In the genomic region with DNA sequence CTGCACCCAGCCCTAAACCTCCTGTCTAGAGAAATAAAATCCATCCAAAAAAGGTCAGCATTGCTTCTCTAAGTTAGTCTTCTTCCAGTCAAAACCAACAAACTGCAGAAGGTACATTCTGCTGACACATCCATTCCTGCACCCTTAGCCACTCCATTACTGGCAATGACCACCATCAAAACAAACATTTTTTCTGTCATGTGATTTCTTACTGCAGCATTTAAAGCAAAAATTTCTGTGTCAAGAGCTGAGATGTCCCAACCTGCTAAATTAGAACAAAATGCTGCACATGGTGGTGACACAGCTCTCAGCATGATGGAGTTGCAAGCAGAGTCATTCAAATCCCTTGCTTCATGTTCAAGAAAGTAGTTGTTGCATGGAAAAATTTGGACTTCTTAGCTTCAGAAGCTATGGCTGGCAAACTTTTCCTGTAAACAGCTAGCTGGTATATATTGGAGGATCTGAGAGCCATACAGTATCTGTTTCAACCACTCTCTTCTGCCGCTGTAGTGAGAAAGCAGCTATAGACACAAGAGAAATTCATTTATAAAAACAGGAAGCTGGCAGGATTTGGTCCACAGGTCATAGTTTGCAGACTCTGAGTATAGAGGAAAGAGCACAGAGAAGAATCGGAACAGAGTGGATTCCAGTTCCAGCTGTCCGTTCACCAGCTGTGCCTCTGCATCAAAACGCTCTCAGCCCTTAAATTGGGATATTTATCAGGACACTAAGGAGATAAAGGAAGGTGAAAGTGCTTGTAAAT, we compare ENCODE assay signal across 10 cellular contexts. TPM values are rescaled to one million over a fixed set of nuclear protein-coding genes. Genes with fewer than 3 reads are reported as not detected.
A peak's percentile ranks its signal among the peaks of the same experiment; 100 is the strongest.
DNase-seq lines count a peak whose midpoint lies in the region; ATAC-seq and TF ChIP-seq lines count a peak whose summit lies in the region.
"Had no signal": no experiment of that assay in that cellular context is flagged by ENCODE, and none has a peak within 500 bp of the region (broad histone marks: within the 10 kb centered on the region; RNA-seq: fewer than 3 reads in every experiment).

No MANE protein-coding gene starts in this region.

- TF ChIP-seq CTCF in OCI-LY1 (IDR thresholded peaks at IDR 0.05; ENCODE audit: low read length) (no peak), lower lobe of right lung (IDR thresholded peaks at IDR 0.05) (no peak), prostate gland (IDR thresholded peaks at IDR 0.05) (no peak), nephron progenitor cell (IDR thresholded peaks at IDR 0.05) (no peak)

- H3K9ac ChIP-seq in BLaER1 treated with 17β-estradiol and CSF1 and Interleukin-3, amounts not matched to agents 10 nM and 100 nM, result peak overlapping the region in 1 of 11 experiments; percentile 66; a peak in 4 of 22 replicates
- H3K9ac ChIP-seq in OCI-LY1 (ENCODE audit: low read length), result peak overlapping the region; percentile 49; the same call in 1 of the 2 replicates

- H3K4me3 Mint-ChIP-seq in nephron progenitor cell, result no peak overlapping the region
- H3K4me3 Mint-ChIP-seq: natural killer cell treated with Interleukin-12 subunit alpha and Interleukin-12 subunit beta and Interleukin-15 and Interleukin-18, amount 100 ng/mL, for 72 hours had no signal

- peaks cover 27 to 49% (median 35%) of the 10 kb centered on the region in 10 experiments for H3K4me1 ChIP-seq in BLaER1 treated with 17β-estradiol and CSF1 and Interleukin-3, amounts not matched to agents 10 nM and 100 nM
- H3K4me1 ChIP-seq in OCI-LY1 (ENCODE audit: insufficient read depth, low read length, severe bottlenecking) (peaks cover 56% of the 10 kb centered on the region), lower lobe of right lung (peaks cover 7% of the 10 kb centered on the region), prostate gland (replicated peaks) (no peaks in the 10 kb centered on the region)

- intact Hi-C loops in lower lobe of right lung (cut with DNase I), result no loop called here
- intact Hi-C loops in prostate gland (cut with DNase I), result no loop called here

- WGBS in prostate gland, result 59% methylated on average over 4 of the region's 4 CpGs

- H3K27ac Mint-ChIP-seq in nephron progenitor cell, result no peak overlapping the region

- ATAC-seq in GM21576 (IDR thresholded peaks at IDR 0.05; ENCODE audit: unreplicated experiment) (peak; percentile 69), lower lobe of right lung (peak; percentile 54 to 70)
- ATAC-seq: natural killer cell treated with Interleukin-12 subunit alpha and Interleukin-12 subunit beta and Interleukin-15 and Interleukin-18, amount 100 ng/mL, for 72 hours had no signal

- no peak for TF ChIP-seq POLR2A in prostate gland (IDR thresholded peaks at IDR 0.05)

- peaks cover 36% of the 10 kb centered on the region for H3K79me2 ChIP-seq in OCI-LY1 (ENCODE audit: insufficient read depth, low read length)

- peaks cover 0 to 14% (median 0%) of the 10 kb centered on the region in 11 experiments; a peak in 3 of 22 replicates for H3K9me3 ChIP-seq in BLaER1 treated with 17β-estradiol and CSF1 and Interleukin-3, amounts not matched to agents 10 nM and 100 nM (replicated peaks in 1 of 11)
- no peaks in the 10 kb centered on the region for H3K9me3 ChIP-seq in OCI-LY1 (ENCODE audit: low read length)
- H3K9me3 ChIP-seq in lower lobe of right lung, result no peaks in the 10 kb centered on the region
- no peaks in the 10 kb centered on the region for H3K9me3 ChIP-seq in prostate gland

- H3K27me3 ChIP-seq in BLaER1 treated with 17β-estradiol and CSF1 and Interleukin-3, amounts not matched to agents 10 nM and 100 nM, result no peaks in the 10 kb centered on the region
- no peaks in the 10 kb centered on the region for H3K27me3 ChIP-seq in OCI-LY1 (ENCODE audit: insufficient read depth, low read length)
- no peaks in the 10 kb centered on the region for H3K27me3 ChIP-seq in lower lobe of right lung (ENCODE audit: low read depth)
- H3K27me3 ChIP-seq in prostate gland (replicated peaks; ENCODE audit: insufficient read depth), result no peaks in the 10 kb centered on the region

- 0 out of 20 replicates have a peak overlapping the region, but pooled peaks of 1 of the 10 experiments have one; percentile 7 for H3K4me3 ChIP-seq in BLaER1 treated with 17β-estradiol and CSF1 and Interleukin-3, amounts not matched to agents 10 nM and 100 nM
- H3K4me3 ChIP-seq in OCI-LY1 (ENCODE audit: low read depth, low read length, poor library complexity, severe bottlenecking), result peak overlapping the region; percentile 41
- H3K4me3 ChIP-seq in lower lobe of right lung, result no peak overlapping the region
- H3K4me3 ChIP-seq in prostate gland, result no peak overlapping the region

- DNase-seq in lower lobe of right lung, result no peak
- DNase-seq in prostate gland (ENCODE audit: low spot score), result no peak
- no peak for DNase-seq in NCI-H510A (lab: John Stamatoyannopoulos, UW)
- DNase-seq in nephron progenitor cell, result no peak
- no peak for DNase-seq in stimulated activated CD4-positive, alpha-beta T cell treated with anti-CD3 and anti-CD28 coated beads, Interleukin-4, amount 100 ng/mL, for 4 hours
- DNase-seq: NCI-H510A treated with DMSO at 0.1 percent for 48 hours had no signal

- H3K9me2 ChIP-seq in OCI-LY1 (ENCODE audit: low read depth, low read length), result no peaks in the 10 kb centered on the region

- peaks cover 38% of the 10 kb centered on the region for H3K4me1 Mint-ChIP-seq in nephron progenitor cell

- no peaks in the 10 kb centered on the region for H3K36me3 ChIP-seq in BLaER1 treated with 17β-estradiol and CSF1 and Interleukin-3, amounts not matched to agents 10 nM and 100 nM
- H3K36me3 ChIP-seq in OCI-LY1 (ENCODE audit: insufficient read depth, low read length), result peaks cover 90% of the 10 kb centered on the region
- no peaks in the 10 kb centered on the region for H3K36me3 ChIP-seq in lower lobe of right lung
- no peaks in the 10 kb centered on the region for H3K36me3 ChIP-seq in prostate gland

- H3K27me3 Mint-ChIP-seq in nephron progenitor cell (ENCODE audit: low read depth, poor library complexity), result peaks cover 10% of the 10 kb centered on the region

- H3F3A ChIP-seq in OCI-LY1 (ENCODE audit: insufficient read depth, low read length), result no peaks in the 10 kb centered on the region

- no peaks in the 10 kb centered on the region for H4K20me1 ChIP-seq in BLaER1 treated with 17β-estradiol and CSF1 and Interleukin-3, amounts not matched to agents 10 nM and 100 nM
- H4K20me1 ChIP-seq in OCI-LY1 (ENCODE audit: insufficient read depth, low read length), result no peaks in the 10 kb centered on the region

- H2AFZ ChIP-seq in OCI-LY1 (ENCODE audit: low read length), result no peak overlapping the region

- H3K9me3 Mint-ChIP-seq in nephron progenitor cell, result no peaks in the 10 kb centered on the region
- H3K9me3 Mint-ChIP-seq: natural killer cell treated with Interleukin-12 subunit alpha and Interleukin-12 subunit beta and Interleukin-15 and Interleukin-18, amount 100 ng/mL, for 72 hours had no signal

- H3K4me2 ChIP-seq in BLaER1 treated with 17β-estradiol and CSF1 and Interleukin-3, amounts not matched to agents 10 nM and 100 nM, result peak overlapping the region; percentile 37 to 90 (median 55)
- H3K4me2 ChIP-seq in OCI-LY1 (ENCODE audit: low read length), result peak overlapping the region; percentile 63

- H3K36me3 Mint-ChIP-seq in nephron progenitor cell (ENCODE audit: low read depth), result peaks cover 24% of the 10 kb centered on the region
- H3K36me3 Mint-ChIP-seq: natural killer cell treated with Interleukin-12 subunit alpha and Interleukin-12 subunit beta and Interleukin-15 and Interleukin-18, amount 100 ng/mL, for 72 hours had no signal

- H3K27ac ChIP-seq in BLaER1 treated with 17β-estradiol and CSF1 and Interleukin-3, amounts not matched to agents 10 nM and 100 nM, result peak overlapping the region in 6 of 11 experiments; percentile 21 to 63 (median 41); a peak in 10 of 22 replicates
- H3K27ac ChIP-seq in OCI-LY1 (ENCODE audit: low read depth, low read length, poor library complexity, severe bottlenecking) (peak overlapping the region; percentile 94), lower lobe of right lung (peak overlapping the region; percentile 66), prostate gland (no peak overlapping the region)

RNA-seq across cellular contexts. Expression of gene RUBCNL, which starts 17.4 kb away (rescaled TPM):
- total RNA-seq in lower lobe of right lung (3.5 TPM), prostate gland (1 to 10 TPM in 1 of 2 donors, under 1 TPM in 1; 0.59 to 9.9 TPM)

Comparison
In these comparisons a context has a peak if more than half of its experiments do, and no peak if none do; other contexts are left out.
1. H3K27ac ChIP-seq: peak in BLaER1 treated with 17β-estradiol and CSF1 and Interleukin-3, amounts not matched to agents 10 nM and 100 nM (6 of 11), OCI-LY1 (single experiment) and lower lobe of right lung (single experiment); none in prostate gland (0 of 2).